In genomic region chr11:85682330-85683305, GRCh38 we compare ENCODE assay signal across 1 cellular context.
TF ChIP-seq lines count a peak whose summit lies in the region.

No MANE protein-coding gene starts in this region.

TF ChIP-seq in GM12878, 131 proteins besides CTCF, POLR2A, EP300 and RAD21:
- TF ChIP-seq POLR2AphosphoS2 (IDR thresholded peaks at IDR 0.05; ENCODE audit: low read depth, low read length): no peak
- no peak for TF ChIP-seq SPI1 (IDR thresholded peaks at IDR 0.05; ENCODE audit: borderline replicate concordance, insufficient read depth, low read depth, low read length)
- TF ChIP-seq LARP7 (IDR thresholded peaks at IDR 0.05): 0 out of 2 replicates have a peak, but pooled peaks have one; percentile 27
- no peak for TF ChIP-seq ATF3 (IDR thresholded peaks at IDR 0.05; ENCODE audit: borderline replicate concordance, extremely low read depth, low read depth, low read length)
- 0 out of 2 replicates have a peak, but pooled peaks have one; percentile 16 for TF ChIP-seq DPF2 (IDR thresholded peaks at IDR 0.05)
- TF ChIP-seq BACH1 (IDR thresholded peaks at IDR 0.05; ENCODE audit: borderline replicate concordance): no peak
- TF ChIP-seq ZNF384 (IDR thresholded peaks at IDR 0.05; ENCODE audit: borderline replicate concordance, low read depth, low read length): no peak
- TF ChIP-seq, protein P1, sequence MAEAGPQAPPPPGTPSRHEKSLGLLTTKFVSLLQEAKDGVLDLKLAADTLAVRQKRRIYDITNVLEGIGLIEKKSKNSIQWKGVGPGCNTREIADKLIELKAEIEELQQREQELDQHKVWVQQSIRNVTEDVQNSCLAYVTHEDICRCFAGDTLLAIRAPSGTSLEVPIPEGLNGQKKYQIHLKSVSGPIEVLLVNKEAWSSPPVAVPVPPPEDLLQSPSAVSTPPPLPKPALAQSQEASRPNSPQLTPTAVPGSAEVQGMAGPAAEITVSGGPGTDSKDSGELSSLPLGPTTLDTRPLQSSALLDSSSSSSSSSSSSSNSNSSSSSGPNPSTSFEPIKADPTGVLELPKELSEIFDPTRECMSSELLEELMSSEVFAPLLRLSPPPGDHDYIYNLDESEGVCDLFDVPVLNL (IDR thresholded peaks at IDR 0.05; ENCODE audit: low read depth, low read length): no peak
- TF ChIP-seq JUND (IDR thresholded peaks at IDR 0.05; ENCODE audit: low read depth, low read length): no peak
- no peak for TF ChIP-seq TCF7 (IDR thresholded peaks at IDR 0.05; ENCODE audit: borderline replicate concordance)
- TF ChIP-seq POLR2AphosphoS5 (IDR thresholded peaks at IDR 0.05; ENCODE audit: low read length): peak; percentile 47; the same call in 1 of the 2 replicates
- TF ChIP-seq, protein P2, sequence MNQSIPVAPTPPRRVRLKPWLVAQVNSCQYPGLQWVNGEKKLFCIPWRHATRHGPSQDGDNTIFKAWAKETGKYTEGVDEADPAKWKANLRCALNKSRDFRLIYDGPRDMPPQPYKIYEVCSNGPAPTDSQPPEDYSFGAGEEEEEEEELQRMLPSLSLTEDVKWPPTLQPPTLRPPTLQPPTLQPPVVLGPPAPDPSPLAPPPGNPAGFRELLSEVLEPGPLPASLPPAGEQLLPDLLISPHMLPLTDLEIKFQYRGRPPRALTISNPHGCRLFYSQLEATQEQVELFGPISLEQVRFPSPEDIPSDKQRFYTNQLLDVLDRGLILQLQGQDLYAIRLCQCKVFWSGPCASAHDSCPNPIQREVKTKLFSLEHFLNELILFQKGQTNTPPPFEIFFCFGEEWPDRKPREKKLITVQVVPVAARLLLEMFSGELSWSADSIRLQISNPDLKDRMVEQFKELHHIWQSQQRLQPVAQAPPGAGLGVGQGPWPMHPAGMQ (IDR thresholded peaks at IDR 0.05; ENCODE audit: borderline replicate concordance): no peak
- TF ChIP-seq JUNB (IDR thresholded peaks at IDR 0.05): no peak
- TF ChIP-seq CHD2 (IDR thresholded peaks at IDR 0.05; ENCODE audit: borderline replicate concordance, low read depth, low read length): 0 out of 2 replicates have a peak, but pooled peaks have one; percentile 20
- TF ChIP-seq ZBTB40 (IDR thresholded peaks at IDR 0.05; ENCODE audit: borderline replicate concordance): 0 out of 2 replicates have a peak, but pooled peaks have one; percentile 22
- peak; percentile 80 for TF ChIP-seq NRF1 (conservative IDR thresholded peaks at IDR 0.05; ENCODE audit: low read depth, low read length)
- no peak for TF ChIP-seq YY1 (IDR thresholded peaks at IDR 0.05; ENCODE audit: low read depth, low read length)
- TF ChIP-seq WRNIP1 (IDR thresholded peaks at IDR 0.05; ENCODE audit: borderline replicate concordance, low read depth, low read length): no peak
- TF ChIP-seq, protein P3, sequence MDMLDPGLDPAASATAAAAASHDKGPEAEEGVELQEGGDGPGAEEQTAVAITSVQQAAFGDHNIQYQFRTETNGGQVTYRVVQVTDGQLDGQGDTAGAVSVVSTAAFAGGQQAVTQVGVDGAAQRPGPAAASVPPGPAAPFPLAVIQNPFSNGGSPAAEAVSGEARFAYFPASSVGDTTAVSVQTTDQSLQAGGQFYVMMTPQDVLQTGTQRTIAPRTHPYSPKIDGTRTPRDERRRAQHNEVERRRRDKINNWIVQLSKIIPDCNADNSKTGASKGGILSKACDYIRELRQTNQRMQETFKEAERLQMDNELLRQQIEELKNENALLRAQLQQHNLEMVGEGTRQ (IDR thresholded peaks at IDR 0.05; ENCODE audit: borderline replicate concordance, low read depth, low read length): no peak
- TF ChIP-seq IKZF1 (conservative IDR thresholded peaks at IDR 0.05): peak; percentile 35; the same call in 1 of the 2 replicates
- no peak for TF ChIP-seq STAT1 (conservative IDR thresholded peaks at IDR 0.05)
- no peak for TF ChIP-seq PAX5 (IDR thresholded peaks at IDR 0.05; ENCODE audit: borderline replicate concordance, low read depth, low read length)
- TF ChIP-seq IKZF2 (IDR thresholded peaks at IDR 0.05): 0 out of 4 replicates have a peak, but pooled peaks of 1 of the 2 experiments have one; percentile 8
- TF ChIP-seq NFIC (IDR thresholded peaks at IDR 0.05; ENCODE audit: low read depth, low read length): no peak
- TF ChIP-seq SMAD5 (IDR thresholded peaks at IDR 0.05; ENCODE audit: low read depth): no peak
- no peak for TF ChIP-seq ZZZ3 (IDR thresholded peaks at IDR 0.05; ENCODE audit: control insufficient read depth, insufficient read length, low read depth)
- TF ChIP-seq BHLHE40 (IDR thresholded peaks at IDR 0.05; ENCODE audit: borderline replicate concordance in 1 of 2, low read depth in 2 of 2, low read length in 1 of 2): peak; percentile 13 to 61; a peak in 2 of 4 replicates
- TF ChIP-seq ZBTB33 (IDR thresholded peaks at IDR 0.05): no peak
- 0 out of 2 replicates have a peak, but pooled peaks have one; percentile 28 for TF ChIP-seq TAF1 (IDR thresholded peaks at IDR 0.05; ENCODE audit: borderline replicate concordance, low read depth, low read length)
- TF ChIP-seq RBBP5 (conservative IDR thresholded peaks at IDR 0.05): no peak
- TF ChIP-seq MEF2A (IDR thresholded peaks at IDR 0.05; ENCODE audit: insufficient read depth, low read depth, low read length): no peak
- 0 out of 2 replicates have a peak, but pooled peaks have one; percentile 22 for TF ChIP-seq NR2F1 (conservative IDR thresholded peaks at IDR 0.05)
